2 cellular contexts compared by ENCODE assay signal in the genomic region with DNA sequence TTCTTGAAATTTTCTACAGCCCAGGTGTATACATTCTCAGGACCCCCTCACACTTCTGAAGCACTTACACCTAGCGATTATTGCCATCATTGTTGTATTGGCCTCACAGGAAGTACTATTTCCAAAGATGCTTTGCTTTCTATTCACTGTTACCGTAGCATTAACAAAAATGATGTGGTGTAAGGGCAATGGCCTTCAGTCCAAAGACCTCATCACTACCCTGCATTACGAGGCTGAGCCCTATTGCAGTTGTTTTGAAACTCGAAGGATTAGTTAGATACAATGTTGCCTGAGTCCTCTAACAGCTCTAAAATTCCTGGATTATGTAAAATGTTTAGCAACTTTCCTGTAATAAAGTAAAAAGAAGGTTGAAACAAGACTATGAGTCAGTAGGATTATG.
A peak's percentile ranks its signal among the peaks of the same experiment; 100 is the strongest.
TF ChIP-seq lines count a peak whose summit lies in the region.

No MANE protein-coding gene starts in this region.

TF ChIP-seq in liver, 16 proteins besides CTCF, POLR2A, EP300 and RAD21 (continued from another document):
- TF ChIP-seq RXRA (IDR thresholded peaks at IDR 0.05), result peak; percentile 58 to 77
- TF ChIP-seq, protein P1, sequence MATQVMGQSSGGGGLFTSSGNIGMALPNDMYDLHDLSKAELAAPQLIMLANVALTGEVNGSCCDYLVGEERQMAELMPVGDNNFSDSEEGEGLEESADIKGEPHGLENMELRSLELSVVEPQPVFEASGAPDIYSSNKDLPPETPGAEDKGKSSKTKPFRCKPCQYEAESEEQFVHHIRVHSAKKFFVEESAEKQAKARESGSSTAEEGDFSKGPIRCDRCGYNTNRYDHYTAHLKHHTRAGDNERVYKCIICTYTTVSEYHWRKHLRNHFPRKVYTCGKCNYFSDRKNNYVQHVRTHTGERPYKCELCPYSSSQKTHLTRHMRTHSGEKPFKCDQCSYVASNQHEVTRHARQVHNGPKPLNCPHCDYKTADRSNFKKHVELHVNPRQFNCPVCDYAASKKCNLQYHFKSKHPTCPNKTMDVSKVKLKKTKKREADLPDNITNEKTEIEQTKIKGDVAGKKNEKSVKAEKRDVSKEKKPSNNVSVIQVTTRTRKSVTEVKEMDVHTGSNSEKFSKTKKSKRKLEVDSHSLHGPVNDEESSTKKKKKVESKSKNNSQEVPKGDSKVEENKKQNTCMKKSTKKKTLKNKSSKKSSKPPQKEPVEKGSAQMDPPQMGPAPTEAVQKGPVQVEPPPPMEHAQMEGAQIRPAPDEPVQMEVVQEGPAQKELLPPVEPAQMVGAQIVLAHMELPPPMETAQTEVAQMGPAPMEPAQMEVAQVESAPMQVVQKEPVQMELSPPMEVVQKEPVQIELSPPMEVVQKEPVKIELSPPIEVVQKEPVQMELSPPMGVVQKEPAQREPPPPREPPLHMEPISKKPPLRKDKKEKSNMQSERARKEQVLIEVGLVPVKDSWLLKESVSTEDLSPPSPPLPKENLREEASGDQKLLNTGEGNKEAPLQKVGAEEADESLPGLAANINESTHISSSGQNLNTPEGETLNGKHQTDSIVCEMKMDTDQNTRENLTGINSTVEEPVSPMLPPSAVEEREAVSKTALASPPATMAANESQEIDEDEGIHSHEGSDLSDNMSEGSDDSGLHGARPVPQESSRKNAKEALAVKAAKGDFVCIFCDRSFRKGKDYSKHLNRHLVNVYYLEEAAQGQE (IDR thresholded peaks at IDR 0.05), result no peak
- no peak for TF ChIP-seq SP1 (IDR thresholded peaks at IDR 0.05)

TF ChIP-seq in HepG2, 621 proteins besides CTCF, POLR2A, EP300 and RAD21 (continued from another document):
- TF ChIP-seq ARNT2 (CRISPR knock-in tag; IDR thresholded peaks at IDR 0.05; ENCODE audit: low read depth) (no peak), ISX (CRISPR knock-in tag; conservative IDR thresholded peaks at IDR 0.05) (no peak), ERF (CRISPR knock-in tag; IDR thresholded peaks at IDR 0.05) (no peak), ZNF782 (CRISPR knock-in tag; IDR thresholded peaks at IDR 0.05; ENCODE audit: borderline replicate concordance) (no peak), FOXA1 (IDR thresholded peaks at IDR 0.05) (no peak), FOXA1 (CRISPR knock-in tag; IDR thresholded peaks at IDR 0.05) (no peak), KLF16 (CRISPR knock-in tag; IDR thresholded peaks at IDR 0.05) (no peak), THYN1 (CRISPR knock-in tag; IDR thresholded peaks at IDR 0.05; ENCODE audit: borderline replicate concordance, low read depth) (no peak), DNMT3B (CRISPR knock-in tag; conservative IDR thresholded peaks at IDR 0.05) (no peak), FOXK1 (CRISPR knock-in tag; IDR thresholded peaks at IDR 0.05; ENCODE audit: borderline replicate concordance, low read depth) (no peak), ZEB1 (IDR thresholded peaks at IDR 0.05; ENCODE audit: insufficient replicate concordance, low read depth) (no peak), PRMT3 (CRISPR knock-in tag; IDR thresholded peaks at IDR 0.05; ENCODE audit: borderline replicate concordance, low read depth) (no peak), XBP1 (CRISPR knock-in tag; IDR thresholded peaks at IDR 0.05) (no peak), SPEN (CRISPR knock-in tag; IDR thresholded peaks at IDR 0.05; ENCODE audit: low read depth) (no peak)
- TF ChIP-seq, protein P2, sequence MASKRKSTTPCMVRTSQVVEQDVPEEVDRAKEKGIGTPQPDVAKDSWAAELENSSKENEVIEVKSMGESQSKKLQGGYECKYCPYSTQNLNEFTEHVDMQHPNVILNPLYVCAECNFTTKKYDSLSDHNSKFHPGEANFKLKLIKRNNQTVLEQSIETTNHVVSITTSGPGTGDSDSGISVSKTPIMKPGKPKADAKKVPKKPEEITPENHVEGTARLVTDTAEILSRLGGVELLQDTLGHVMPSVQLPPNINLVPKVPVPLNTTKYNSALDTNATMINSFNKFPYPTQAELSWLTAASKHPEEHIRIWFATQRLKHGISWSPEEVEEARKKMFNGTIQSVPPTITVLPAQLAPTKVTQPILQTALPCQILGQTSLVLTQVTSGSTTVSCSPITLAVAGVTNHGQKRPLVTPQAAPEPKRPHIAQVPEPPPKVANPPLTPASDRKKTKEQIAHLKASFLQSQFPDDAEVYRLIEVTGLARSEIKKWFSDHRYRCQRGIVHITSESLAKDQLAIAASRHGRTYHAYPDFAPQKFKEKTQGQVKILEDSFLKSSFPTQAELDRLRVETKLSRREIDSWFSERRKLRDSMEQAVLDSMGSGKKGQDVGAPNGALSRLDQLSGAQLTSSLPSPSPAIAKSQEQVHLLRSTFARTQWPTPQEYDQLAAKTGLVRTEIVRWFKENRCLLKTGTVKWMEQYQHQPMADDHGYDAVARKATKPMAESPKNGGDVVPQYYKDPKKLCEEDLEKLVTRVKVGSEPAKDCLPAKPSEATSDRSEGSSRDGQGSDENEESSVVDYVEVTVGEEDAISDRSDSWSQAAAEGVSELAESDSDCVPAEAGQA (IDR thresholded peaks at IDR 0.05; ENCODE audit: low read depth), result no peak
- TF ChIP-seq, protein P2 (CRISPR knock-in tag; IDR thresholded peaks at IDR 0.05; ENCODE audit: borderline replicate concordance), result no peak
- TF ChIP-seq, protein P3, sequence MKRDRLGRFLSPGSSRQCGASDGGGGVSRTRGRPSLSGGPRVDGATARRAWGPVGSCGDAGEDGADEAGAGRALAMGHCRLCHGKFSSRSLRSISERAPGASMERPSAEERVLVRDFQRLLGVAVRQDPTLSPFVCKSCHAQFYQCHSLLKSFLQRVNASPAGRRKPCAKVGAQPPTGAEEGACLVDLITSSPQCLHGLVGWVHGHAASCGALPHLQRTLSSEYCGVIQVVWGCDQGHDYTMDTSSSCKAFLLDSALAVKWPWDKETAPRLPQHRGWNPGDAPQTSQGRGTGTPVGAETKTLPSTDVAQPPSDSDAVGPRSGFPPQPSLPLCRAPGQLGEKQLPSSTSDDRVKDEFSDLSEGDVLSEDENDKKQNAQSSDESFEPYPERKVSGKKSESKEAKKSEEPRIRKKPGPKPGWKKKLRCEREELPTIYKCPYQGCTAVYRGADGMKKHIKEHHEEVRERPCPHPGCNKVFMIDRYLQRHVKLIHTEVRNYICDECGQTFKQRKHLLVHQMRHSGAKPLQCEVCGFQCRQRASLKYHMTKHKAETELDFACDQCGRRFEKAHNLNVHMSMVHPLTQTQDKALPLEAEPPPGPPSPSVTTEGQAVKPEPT (CRISPR knock-in tag; IDR thresholded peaks at IDR 0.05; ENCODE audit: low read depth), result no peak
